Comparison of ENCODE assay signal across 8 cellular contexts in the genomic region with DNA sequence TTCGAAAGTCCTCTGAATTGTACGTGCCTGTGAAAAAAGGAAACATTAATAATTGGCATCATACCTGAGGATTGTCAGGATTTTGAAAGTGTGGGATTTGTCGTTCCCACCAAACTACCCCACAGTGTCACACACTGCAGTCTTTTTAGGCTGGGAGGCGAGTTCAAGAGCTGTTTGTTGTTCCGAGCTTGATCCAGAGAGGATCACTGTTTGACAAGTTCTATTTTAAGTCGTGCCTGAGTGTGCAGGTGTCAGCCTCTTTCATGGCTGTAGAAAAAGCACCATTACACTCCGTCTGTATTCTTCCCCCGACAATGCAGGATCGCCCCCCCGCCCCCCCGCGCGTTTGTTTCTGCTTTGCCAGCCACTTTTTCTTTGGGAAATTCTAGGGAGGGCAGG.
DNase-seq lines count a peak whose midpoint lies in the region; TF ChIP-seq lines count a peak whose summit lies in the region.

No MANE protein-coding gene starts in this region.

- H3K4me2 ChIP-seq in DOHH2 (ENCODE audit: low read length) (peak overlapping the region; percentile 53), parathyroid adenoma (ENCODE audit: low read length) (peak overlapping the region; percentile 80)

- H3K27ac ChIP-seq in DOHH2 (ENCODE audit: low read depth, low read length), result no peak overlapping the region
- H3K27ac ChIP-seq in parathyroid adenoma, result no peak overlapping the region

- H3F3A ChIP-seq in DOHH2 (ENCODE audit: control insufficient read depth, insufficient read depth), result peaks cover 5% of the 10 kb centered on the region; the same call in 1 of the 2 replicates

- TF ChIP-seq CTCF in DOHH2 (IDR thresholded peaks at IDR 0.05; ENCODE audit: low read depth, low read length, poor library complexity, severe bottlenecking), result no peak
- TF ChIP-seq CTCF in fibroblast of mammary gland (conservative IDR thresholded peaks at IDR 0.05; ENCODE audit: control insufficient read depth, insufficient read depth, low read depth, low read length), result no peak
- TF ChIP-seq CTCF in parathyroid adenoma (IDR thresholded peaks at IDR 0.05), result no peak

- H3K4me3 ChIP-seq in DOHH2 (ENCODE audit: low read length) (peak overlapping the region; percentile 75), fibroblast of mammary gland (ENCODE audit: control insufficient read depth, low read depth, low read length) (peak overlapping the region; percentile 66), parathyroid adenoma (ENCODE audit: low read depth, low read length) (peak overlapping the region; percentile 56)

- no peak overlapping the region for H3K9ac ChIP-seq in parathyroid adenoma

- H3K79me2 ChIP-seq in DOHH2 (ENCODE audit: control insufficient read depth, low read length) (peaks cover 34% of the 10 kb centered on the region), parathyroid adenoma (no peaks in the 10 kb centered on the region)

- no peaks in the 10 kb centered on the region for H3K9me2 ChIP-seq in DOHH2 (replicated peaks; ENCODE audit: control insufficient read depth, low read length)

- peak overlapping the region; percentile 64 for H2AFZ ChIP-seq in parathyroid adenoma

- 0 out of 2 replicates have a peak, but pooled peaks cover 4% of the 10 kb centered on the region for H4K20me1 ChIP-seq in DOHH2 (ENCODE audit: control insufficient read depth, insufficient read depth, low read depth, low read length)

- H3K4me1 ChIP-seq in DOHH2 (ENCODE audit: control insufficient read depth, low read length), result peaks cover 46% of the 10 kb centered on the region
- peaks cover 3% of the 10 kb centered on the region for H3K4me1 ChIP-seq in parathyroid adenoma

- DNase-seq in SHP77 treated with DMSO at 0.1 percent for 48 hours (lab: John Stamatoyannopoulos, UW), result peak; percentile 69
- no peak for DNase-seq in fibroblast of mammary gland (ENCODE audit: low read depth)
- DNase-seq in dedifferentiated amniotic fluid mesenchymal stem cell (ENCODE audit: extremely low spot score), result no peak
- DNase-seq in DMS153 treated with DMSO at 0.1 percent for 48 hours (lab: John Stamatoyannopoulos, UW; ENCODE audit: unreplicated experiment), result no peak
- DNase-seq in NCI-H2196 treated with DMSO at 0.1 percent for 48 hours (lab: John Stamatoyannopoulos, UW; ENCODE audit: unreplicated experiment), result no peak
- no peak for DNase-seq in retina

- H3K36me3 ChIP-seq in DOHH2 (ENCODE audit: control insufficient read depth, low read length) (no peaks in the 10 kb centered on the region), parathyroid adenoma (ENCODE audit: control insufficient read depth, insufficient read depth, low read length) (no peaks in the 10 kb centered on the region)

- H3K9me3 ChIP-seq in DOHH2 (ENCODE audit: control insufficient read depth, insufficient read depth, low read length) (no peaks in the 10 kb centered on the region), parathyroid adenoma (ENCODE audit: control insufficient read depth, low read length) (no peaks in the 10 kb centered on the region)

- H3K27me3 ChIP-seq in DOHH2 (ENCODE audit: control insufficient read depth, low read length) (no peaks in the 10 kb centered on the region), parathyroid adenoma (ENCODE audit: control insufficient read depth, insufficient read depth, low read length) (no peaks in the 10 kb centered on the region)
